36 cellular contexts compared by ENCODE assay signal in the genomic region with DNA sequence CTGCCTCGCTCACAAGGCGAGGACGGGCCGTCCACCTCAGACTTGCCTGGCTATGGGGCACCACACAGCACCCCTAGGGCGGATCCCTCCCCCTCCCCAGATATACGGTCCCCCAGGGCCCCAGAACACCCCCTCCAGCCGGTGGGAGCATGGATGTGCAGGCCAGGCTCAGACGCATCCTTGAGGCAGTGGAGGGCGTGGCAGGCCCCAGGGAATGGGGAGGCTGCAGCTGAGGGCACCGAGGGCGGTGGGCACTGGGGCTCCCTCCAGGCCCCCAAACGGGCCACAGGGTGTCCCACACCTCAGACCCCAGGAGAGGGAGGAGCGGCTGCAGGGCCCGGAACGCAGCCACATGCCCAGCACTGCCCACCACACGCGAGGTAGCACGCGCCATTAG. TPM values are rescaled to one million over a fixed set of nuclear protein-coding genes. Genes with fewer than 3 reads are reported as not detected.
"Had no signal": no experiment of that assay in that cellular context is flagged by ENCODE, and none has a peak within 500 bp of the region (broad histone marks: within the 10 kb centered on the region; RNA-seq: fewer than 3 reads in every experiment).

No MANE protein-coding gene starts in this region.

- H3K9me3 ChIP-seq: esophagus muscularis mucosa, heart left ventricle, left lung, psoas muscle, sigmoid colon, stomach, thyroid gland had no signal

- H3K27ac Mint-ChIP-seq: naive thymus-derived CD4-positive, alpha-beta T cell; nephron; neural progenitor cell; stimulated activated naive B cell treated with anti-CD40 and anti-IgM and Interleukin-4, amounts not matched to agents 10 μg/mL and 1 μg/mL and 100 μg/mL, for 72 hours had no signal

- H3K9ac ChIP-seq: neural progenitor cell had no signal

- H2AFZ ChIP-seq: hepatocyte, neural progenitor cell had no signal

- H3K79me2 ChIP-seq: hepatocyte had no signal

- H3K9me3 Mint-ChIP-seq: naive thymus-derived CD4-positive, alpha-beta T cell; stimulated activated naive B cell treated with anti-CD40 and anti-IgM and Interleukin-4, amounts not matched to agents 10 μg/mL and 1 μg/mL and 100 μg/mL, for 72 hours had no signal

- H3K27me3 ChIP-seq: foreskin keratinocyte, hepatocyte, neural progenitor cell, thyroid gland had no signal

- DNase-seq: dorsolateral prefrontal cortex; effector CD4-positive, alpha-beta T cell; foreskin keratinocyte; left cardiac atrium; mesenchymal stem cell; midbrain; naive thymus-derived CD4-positive, alpha-beta T cell; nucleus accumbens; psoas muscle; stimulated activated CD4-positive, alpha-beta T cell treated with anti-CD3 and anti-CD28 coated beads, Interleukin-2, amount 100 ng/mL, for 24 hours; stimulated activated CD4-positive, alpha-beta T cell treated with anti-CD3 and anti-CD28 coated beads, Interleukin-4, amount 100 ng/mL, for 24 hours; stimulated activated naive B cell treated with anti-CD40 and anti-IgM and Interleukin-4, amounts not matched to agents 10 μg/mL and 1 μg/mL and 100 μg/mL, for 72 hours; stomach; thyroid gland; trophoblast cell had no signal

- H3K4me2 ChIP-seq: hepatocyte, neural progenitor cell had no signal

- H3K4me3 ChIP-seq: dorsolateral prefrontal cortex, esophagus muscularis mucosa, gastroesophageal sphincter, heart left ventricle, hepatocyte, left lung, neural progenitor cell, psoas muscle, sigmoid colon, stomach, thyroid gland had no signal

- H3K36me3 Mint-ChIP-seq: neural progenitor cell; stimulated activated naive B cell treated with anti-CD40 and anti-IgM and Interleukin-4, amounts not matched to agents 10 μg/mL and 1 μg/mL and 100 μg/mL, for 72 hours had no signal

- ATAC-seq: foreskin keratinocyte; gastroesophageal sphincter; heart left ventricle; left cardiac atrium; left lung; naive thymus-derived CD4-positive, alpha-beta T cell; psoas muscle; stimulated activated naive B cell treated with anti-CD40 and anti-IgM and Interleukin-4, amounts not matched to agents 10 μg/mL and 1 μg/mL and 100 μg/mL, for 72 hours had no signal

- H3K27ac ChIP-seq: dorsolateral prefrontal cortex, epithelial cell of prostate, esophagus muscularis mucosa, foreskin keratinocyte, gastroesophageal sphincter, heart left ventricle, hepatocyte, left lung, neural progenitor cell, psoas muscle, sigmoid colon, stomach, thyroid gland had no signal

- H3K36me3 ChIP-seq: esophagus muscularis mucosa, gastroesophageal sphincter, heart left ventricle, left lung, neural progenitor cell, sigmoid colon, stomach, thyroid gland had no signal

- H3K4me3 Mint-ChIP-seq: naive thymus-derived CD4-positive, alpha-beta T cell; nephron; neural progenitor cell; stimulated activated naive B cell treated with anti-CD40 and anti-IgM and Interleukin-4, amounts not matched to agents 10 μg/mL and 1 μg/mL and 100 μg/mL, for 72 hours had no signal

- H3K4me1 ChIP-seq: esophagus muscularis mucosa, foreskin keratinocyte, gastroesophageal sphincter, heart left ventricle, left lung, neural progenitor cell, psoas muscle, sigmoid colon, stomach, thyroid gland had no signal

- H3K4me1 Mint-ChIP-seq: neural progenitor cell had no signal

RNA-seq across cellular contexts. Expression of gene TTLL8, which starts 12.1 kb away (rescaled TPM):
- total RNA-seq: esophagus muscularis mucosa; fibroblast of lung; foreskin keratinocyte; gastroesophageal sphincter; heart left ventricle; hepatocyte; kidney epithelial cell; left cardiac atrium; left lung; lower leg skin; lung microvascular endothelial cell; mucosa of gallbladder; naive thymus-derived CD4-positive, alpha-beta T cell; osteocyte; psoas muscle; renal cortical epithelial cell; right cardiac atrium; sigmoid colon; skeletal muscle tissue; stomach; subcutaneous adipose tissue; temporal lobe; thyroid gland; urinary bladder had no signal
- polyA plus RNA-seq: fibroblast of lung; foreskin keratinocyte; heart left ventricle; hepatocyte; naive thymus-derived CD4-positive, alpha-beta T cell; psoas muscle; right cardiac atrium; sigmoid colon; stomach; urinary bladder had no signal

RNA-seq across cellular contexts. Expression of gene IL17REL, which starts 33.5 kb away (rescaled TPM):
- total RNA-seq: esophagus muscularis mucosa; foreskin keratinocyte; gastroesophageal sphincter; heart left ventricle; hepatocyte; kidney epithelial cell; left cardiac atrium; left lung; lower leg skin; lung microvascular endothelial cell; naive thymus-derived CD4-positive, alpha-beta T cell; osteocyte; psoas muscle; renal cortical epithelial cell; sigmoid colon; skeletal muscle tissue; subcutaneous adipose tissue; thyroid gland; urinary bladder had no signal
- polyA plus RNA-seq: fibroblast of lung; foreskin keratinocyte; heart left ventricle; hepatocyte; naive thymus-derived CD4-positive, alpha-beta T cell; psoas muscle; right cardiac atrium had no signal

RNA-seq across cellular contexts. Expression of gene MLC1, which starts 39.2 kb away (rescaled TPM):
- total RNA-seq: foreskin keratinocyte, kidney epithelial cell, lung microvascular endothelial cell, osteocyte, psoas muscle, renal cortical epithelial cell, stomach had no signal
- polyA plus RNA-seq: fibroblast of lung, foreskin keratinocyte, stomach had no signal

RNA-seq across cellular contexts. Expression of gene MOV10L1, which starts 43.8 kb away (rescaled TPM):
- total RNA-seq: naive thymus-derived CD4-positive, alpha-beta T cell; renal cortical epithelial cell had no signal
- polyA plus RNA-seq: naive thymus-derived CD4-positive, alpha-beta T cell had no signal
